In the genomic region with DNA sequence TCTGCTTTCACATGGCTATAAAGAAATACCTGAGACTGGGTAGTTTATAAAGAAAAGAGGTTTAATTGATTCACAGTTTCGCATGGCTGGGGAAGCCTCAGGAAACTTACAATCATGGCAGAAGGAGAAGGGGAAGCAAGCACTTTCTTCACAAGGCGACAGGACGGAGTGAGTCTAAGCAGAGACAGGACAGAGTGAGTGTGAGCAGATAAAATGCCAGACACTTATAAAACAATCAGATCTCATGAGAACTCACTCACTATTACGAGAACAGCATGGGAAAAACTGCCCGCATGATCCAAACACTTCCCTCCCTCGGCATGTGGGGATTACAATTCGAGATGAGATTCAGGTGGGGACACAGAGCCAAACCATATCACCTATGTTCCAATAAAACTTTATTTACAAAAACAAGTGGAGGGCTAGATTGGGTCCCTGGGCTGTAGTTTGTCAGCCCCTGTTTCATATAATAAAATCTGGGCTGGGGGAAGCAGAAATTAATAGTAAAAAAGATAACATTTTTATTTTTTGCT, we compare ENCODE assay signal across 1 cellular context.
TF ChIP-seq lines count a peak whose summit lies in the region.

No MANE protein-coding gene starts in this region.

TF ChIP-seq in WTC11, 78 proteins besides CTCF, POLR2A, EP300 and RAD21:
- TF ChIP-seq, protein P1, sequence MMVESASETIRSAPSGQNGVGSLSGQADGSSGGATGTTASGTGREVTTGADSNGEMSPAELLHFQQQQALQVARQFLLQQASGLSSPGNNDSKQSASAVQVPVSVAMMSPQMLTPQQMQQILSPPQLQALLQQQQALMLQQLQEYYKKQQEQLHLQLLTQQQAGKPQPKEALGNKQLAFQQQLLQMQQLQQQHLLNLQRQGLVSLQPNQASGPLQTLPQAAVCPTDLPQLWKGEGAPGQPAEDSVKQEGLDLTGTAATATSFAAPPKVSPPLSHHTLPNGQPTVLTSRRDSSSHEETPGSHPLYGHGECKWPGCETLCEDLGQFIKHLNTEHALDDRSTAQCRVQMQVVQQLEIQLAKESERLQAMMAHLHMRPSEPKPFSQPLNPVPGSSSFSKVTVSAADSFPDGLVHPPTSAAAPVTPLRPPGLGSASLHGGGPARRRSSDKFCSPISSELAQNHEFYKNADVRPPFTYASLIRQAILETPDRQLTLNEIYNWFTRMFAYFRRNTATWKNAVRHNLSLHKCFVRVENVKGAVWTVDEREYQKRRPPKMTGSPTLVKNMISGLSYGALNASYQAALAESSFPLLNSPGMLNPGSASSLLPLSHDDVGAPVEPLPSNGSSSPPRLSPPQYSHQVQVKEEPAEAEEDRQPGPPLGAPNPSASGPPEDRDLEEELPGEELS (CRISPR knock-in tag; IDR thresholded peaks at IDR 0.05): no peak
- TF ChIP-seq, protein P2, sequence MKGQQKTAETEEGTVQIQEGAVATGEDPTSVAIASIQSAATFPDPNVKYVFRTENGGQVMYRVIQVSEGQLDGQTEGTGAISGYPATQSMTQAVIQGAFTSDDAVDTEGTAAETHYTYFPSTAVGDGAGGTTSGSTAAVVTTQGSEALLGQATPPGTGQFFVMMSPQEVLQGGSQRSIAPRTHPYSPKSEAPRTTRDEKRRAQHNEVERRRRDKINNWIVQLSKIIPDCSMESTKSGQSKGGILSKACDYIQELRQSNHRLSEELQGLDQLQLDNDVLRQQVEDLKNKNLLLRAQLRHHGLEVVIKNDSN (CRISPR knock-in tag; IDR thresholded peaks at IDR 0.05): no peak
